In genomic region chr3:88078930-88079329, GRCh38 we compare ENCODE assay signal across 25 cellular contexts. TPM values are rescaled to one million over a fixed set of nuclear protein-coding genes. Genes with fewer than 3 reads are reported as not detected.
DNase-seq lines count a peak whose midpoint lies in the region; ATAC-seq, FAIRE-seq and TF ChIP-seq lines count a peak whose summit lies in the region.
"Had no signal": no experiment of that assay in that cellular context is flagged by ENCODE, and none has a peak within 500 bp of the region (broad histone marks: within the 10 kb centered on the region; RNA-seq: fewer than 3 reads in every experiment).

No MANE protein-coding gene starts in this region.

- no peak overlapping the region for H4K5ac ChIP-seq in IMR-90 (ENCODE audit: low read depth, low read length)

- H3K9me3 ChIP-seq in A549: no peaks in the 10 kb centered on the region
- no peaks in the 10 kb centered on the region for H3K9me3 ChIP-seq in IMR-90 (ENCODE audit: control insufficient read depth, insufficient read depth, low read length)
- H3K9me3 ChIP-seq in K562 (replicated peaks; ENCODE audit: control insufficient read depth, insufficient read depth, low read depth, low read length): no peaks in the 10 kb centered on the region
- H3K9me3 ChIP-seq: BE2C had no signal

- intact Hi-C loops in activated naive CD4-positive, alpha-beta T cell treated with anti-CD3 and anti-CD28 coated beads for 36 hours (cut with micrococcal nuclease): no loop called here
- intact Hi-C loops in IMR-90 (cut with micrococcal nuclease): no loop called here
- intact Hi-C loops in K562 (cut with micrococcal nuclease): no loop called here

- ATAC-seq in A549 (no peak), IMR-90 (ENCODE audit: low read depth) (no peak), K562 (no peak)
- ATAC-seq: GM12878 had no signal

- H3K56ac ChIP-seq in IMR-90 (ENCODE audit: extremely low read depth, insufficient read depth, low read length): no peak overlapping the region

- peaks cover 82% of the 10 kb centered on the region for H3K4me1 Mint-ChIP-seq in activated naive CD4-positive, alpha-beta T cell treated with anti-CD3 and anti-CD28 coated beads, Interleukin-2, amount 50 U/mL, for 24 hours
- H3K4me1 Mint-ChIP-seq in activated naive CD4-positive, alpha-beta T cell treated with anti-CD3 and anti-CD28 coated beads for 36 hours (ENCODE audit: low read depth): peaks cover 52% of the 10 kb centered on the region

- H3K27ac ChIP-seq in A549 (no peak overlapping the region), IMR-90 (ENCODE audit: insufficient read depth, low read length) (no peak overlapping the region), K562 (ENCODE audit: extremely low read depth, low read depth, low read length) (no peak overlapping the region)
- H3K27ac ChIP-seq: 22Rv1, BLaER1, C4-2B had no signal

- H3K9me3 Mint-ChIP-seq in activated naive CD4-positive, alpha-beta T cell treated with anti-CD3 and anti-CD28 coated beads, Interleukin-2, amount 50 U/mL, for 24 hours: no peaks in the 10 kb centered on the region
- no peaks in the 10 kb centered on the region for H3K9me3 Mint-ChIP-seq in activated naive CD4-positive, alpha-beta T cell treated with anti-CD3 and anti-CD28 coated beads for 36 hours
- H3K9me3 Mint-ChIP-seq: CD4-positive, alpha-beta T cell; CD8-positive, alpha-beta memory T cell had no signal

- H3K4me3 Mint-ChIP-seq in activated naive CD4-positive, alpha-beta T cell treated with anti-CD3 and anti-CD28 coated beads, Interleukin-2, amount 50 U/mL, for 24 hours: no peak overlapping the region
- H3K4me3 Mint-ChIP-seq in activated naive CD4-positive, alpha-beta T cell treated with anti-CD3 and anti-CD28 coated beads for 36 hours: no peak overlapping the region
- H3K4me3 Mint-ChIP-seq: CD4-positive, alpha-beta T cell; CD8-positive, alpha-beta memory T cell had no signal

- peaks cover 2% of the 10 kb centered on the region; the same call in 1 of the 2 replicates for H3K9me1 ChIP-seq in IMR-90 (ENCODE audit: insufficient read depth, low read length)
- H3K9me1 ChIP-seq in K562 (ENCODE audit: control insufficient read depth, insufficient read depth, low read length): no peaks in the 10 kb centered on the region

- H3K27me3 Mint-ChIP-seq in activated naive CD4-positive, alpha-beta T cell treated with anti-CD3 and anti-CD28 coated beads, Interleukin-2, amount 50 U/mL, for 24 hours: no peaks in the 10 kb centered on the region
- H3K27me3 Mint-ChIP-seq in activated naive CD4-positive, alpha-beta T cell treated with anti-CD3 and anti-CD28 coated beads for 36 hours (ENCODE audit: low read depth): no peaks in the 10 kb centered on the region
- H3K27me3 Mint-ChIP-seq: CD4-positive, alpha-beta T cell; CD8-positive, alpha-beta memory T cell had no signal

- FAIRE-seq in A549 (lab: Jason Lieb, UNC) (no peak), K562 (lab: Jason Lieb, UNC) (no peak)
- FAIRE-seq: GM12878, GM12892, GM18507 had no signal

- BruUV-seq in IMR-90 (replicated peaks; lab: Mats Ljungman, UMichigan) (no TSS peak), K562 (replicated peaks; lab: Mats Ljungman, UMichigan) (no TSS peak)

- TF ChIP-seq RAD21 in A549 (conservative IDR thresholded peaks at IDR 0.05 in 1 of 2, IDR thresholded peaks at IDR 0.05 in 1 of 2): no peak
- no peak for TF ChIP-seq RAD21 in IMR-90 (IDR thresholded peaks at IDR 0.05; ENCODE audit: low read length)
- TF ChIP-seq RAD21 in K562 (CRISPR knock-in tag; conservative IDR thresholded peaks at IDR 0.05 in 1 of 2, IDR thresholded peaks at IDR 0.05 in 1 of 2): no peak

- H3K4me2 ChIP-seq in A549 (no peak overlapping the region), IMR-90 (ENCODE audit: low read depth, low read length) (no peak overlapping the region), K562 (ENCODE audit: insufficient read depth, low read length) (no peak overlapping the region)
- H3K4me2 ChIP-seq: BLaER1 had no signal

- H3K36me3 ChIP-seq in IMR-90 (ENCODE audit: control insufficient read depth, insufficient read depth, low read length) (no peaks in the 10 kb centered on the region; the same call in 1 of the 2 replicates), K562 (ENCODE audit: control insufficient read depth, insufficient read depth, low read length) (no peaks in the 10 kb centered on the region)
- H3K36me3 ChIP-seq: BE2C had no signal

- H2AFZ ChIP-seq in IMR-90 (replicated peaks; ENCODE audit: low read length, poor library complexity) (no peak overlapping the region), K562 (ENCODE audit: low read depth, low read length) (no peak overlapping the region)

- no peak overlapping the region for H2BK5ac ChIP-seq in IMR-90 (ENCODE audit: low read depth, low read length, poor library complexity, severe bottlenecking)

- TF ChIP-seq CTCF in A549 (IDR thresholded peaks at IDR 0.05) (no peak), IMR-90 (conservative IDR thresholded peaks at IDR 0.05; ENCODE audit: low read depth, low read length) (no peak), K562 (IDR thresholded peaks at IDR 0.05 in 2 of 3, conservative IDR thresholded peaks at IDR 0.05 in 1 of 3; ENCODE audit: insufficient read depth in 2 of 3, low read depth in 1 of 3, low read length in 3 of 3) (no peak)

- CTCF ChIA-PET in activated naive CD4-positive, alpha-beta T cell treated with anti-CD3 and anti-CD28 coated beads for 36 hours (lab: Charles Lee): no interaction called here
- CTCF ChIA-PET in A549 (lab: Yijun Ruan, JAX): interaction anchor here (1.1 kb wide), 1 partner anchor 35 kb away, joined by 4 read pairs; no protein-coding TSS in a partner anchor
- CTCF ChIA-PET in IMR-90 (lab: Yijun Ruan, JAX): interaction anchor here (0.7 kb wide), 1 partner anchor 501 kb away, joined by 3 read pairs; no protein-coding TSS in a partner anchor
- CTCF ChIA-PET in K562 (lab: Yijun Ruan, JAX; ENCODE audit: low intra/inter-chr PET ratio): no interaction called here

- H3K23ac ChIP-seq in IMR-90 (ENCODE audit: low read depth, low read length): no peak overlapping the region

- H3K4me1 ChIP-seq in A549 (no peaks in the 10 kb centered on the region), IMR-90 (ENCODE audit: control insufficient read depth, insufficient read depth, low read length) (peaks cover 3% of the 10 kb centered on the region; the same call in 1 of the 2 replicates), K562 (replicated peaks in 1 of 2; ENCODE audit: control insufficient read depth in 2 of 2, insufficient read depth in 2 of 2, low read length in 2 of 2) (peaks cover 3 to 26% of the 10 kb centered on the region in 2 experiments; a peak in 4 of 5 replicates)
- H3K4me1 ChIP-seq: BE2C, BLaER1 had no signal

- no peaks in the 10 kb centered on the region for H3K27me3 ChIP-seq in IMR-90 (ENCODE audit: control insufficient read depth, insufficient read depth, low read length)
- no peaks in the 10 kb centered on the region for H3K27me3 ChIP-seq in K562 (ENCODE audit: control insufficient read depth in 2 of 2, insufficient read depth in 2 of 2, low read length in 2 of 2)
- H3K27me3 ChIP-seq: BE2C, BLaER1 had no signal

- no peak overlapping the region for H3K14ac ChIP-seq in IMR-90 (replicated peaks; ENCODE audit: low read depth, low read length)

- POLR2A ChIA-PET in A549 (lab: Yijun Ruan, JAX) (no interaction called here), IMR-90 (lab: Charles Lee; ENCODE audit: unreplicated experiment) (no interaction called here), K562 (lab: Yijun Ruan, JAX) (no interaction called here)

- H3K36me3 Mint-ChIP-seq in activated naive CD4-positive, alpha-beta T cell treated with anti-CD3 and anti-CD28 coated beads, Interleukin-2, amount 50 U/mL, for 24 hours: peaks cover 5% of the 10 kb centered on the region
- H3K36me3 Mint-ChIP-seq in activated naive CD4-positive, alpha-beta T cell treated with anti-CD3 and anti-CD28 coated beads for 36 hours (ENCODE audit: low read depth): peaks cover 11% of the 10 kb centered on the region

- TF ChIP-seq POLR2A in A549 (IDR thresholded peaks at IDR 0.05; ENCODE audit: low read length): no peak
- TF ChIP-seq POLR2A in IMR-90 (IDR thresholded peaks at IDR 0.05; ENCODE audit: low read depth, low read length): no peak
- TF ChIP-seq POLR2A in K562 (conservative IDR thresholded peaks at IDR 0.05): no peak

- H3K18ac ChIP-seq in IMR-90 (ENCODE audit: low read depth, low read length): no peak overlapping the region

- H3K4ac ChIP-seq in IMR-90 (ENCODE audit: low read depth, low read length): no peak overlapping the region

- H2BK15ac ChIP-seq in IMR-90 (ENCODE audit: low read depth, low read length): no peak overlapping the region

- DNase-seq in activated naive CD4-positive, alpha-beta T cell treated with anti-CD3 and anti-CD28 coated beads for 36 hours: no peak
- no peak for DNase-seq in A549 (ENCODE audit: low read depth in 1 of 2, low spot score in 1 of 2)
- no peak for DNase-seq in IMR-90
- no peak for DNase-seq in K562 (ENCODE audit: extremely low read depth in 1 of 4, low spot score in 3 of 4)
- DNase-seq in NCI-H187 treated with DMSO at 0.1 percent for 48 hours (lab: John Stamatoyannopoulos, UW): no peak
- DNase-seq in C1 segment of cervical spinal cord (lab: John Stamatoyannopoulos, UW): no peak
- DNase-seq: ACHN; BE2C; CD4-positive, alpha-beta T cell; CD8-positive, alpha-beta memory T cell; COR-L47; DMS 273 treated with DMSO at 0.1 percent for 48 hours; DMS153; DMS53; DMS79; DND-41; EL; GDM1 had no signal

- no peak overlapping the region for H2BK120ac ChIP-seq in IMR-90 (ENCODE audit: low read depth, low read length)

- no peak for TF ChIP-seq EP300 in A549 (IDR thresholded peaks at IDR 0.05)
- no peak for TF ChIP-seq EP300 in K562 (IDR thresholded peaks at IDR 0.05; ENCODE audit: low read length)

- dilution Hi-C loops in IMR-90 (cut with HindIII; ENCODE audit: low sequenced_read_pairs, unreplicated experiment): no loop called here

- H3K79me1 ChIP-seq in IMR-90 (ENCODE audit: low read depth in 1 of 2, low read length in 2 of 2): peaks cover 8 to 41% of the 10 kb centered on the region in 2 experiments

- H3K9ac ChIP-seq in IMR-90 (ENCODE audit: low read depth, low read length): no peak overlapping the region
- no peak overlapping the region for H3K9ac ChIP-seq in K562 (ENCODE audit: insufficient read depth in 1 of 2, low read depth in 2 of 2, low read length in 2 of 2)
- H3K9ac ChIP-seq: BLaER1 had no signal

- no peak overlapping the region for H2AK9ac ChIP-seq in IMR-90 (replicated peaks; ENCODE audit: low read depth, low read length, poor library complexity)

- in situ Hi-C loops in IMR-90 (cut with MboI; ENCODE audit: low sequenced_read_pairs): no loop called here
- in situ Hi-C loops in K562 (cut with MboI): no loop called here

- H3K4me3 ChIP-seq in A549: no peak overlapping the region
- no peak overlapping the region for H3K4me3 ChIP-seq in IMR-90 (ENCODE audit: insufficient read depth, low read depth, low read length)
- H3K4me3 ChIP-seq in K562: no peak overlapping the region
- H3K4me3 ChIP-seq: BLaER1, GM12878 had no signal

- H4K20me1 ChIP-seq in IMR-90 (ENCODE audit: insufficient read depth, low read length) (peaks cover 37% of the 10 kb centered on the region), K562 (replicated peaks; ENCODE audit: control insufficient read depth, insufficient read depth, low read length) (no peaks in the 10 kb centered on the region; the same call in 1 of the 2 replicates)

- no peak overlapping the region for H4K8ac ChIP-seq in IMR-90 (ENCODE audit: low read depth in 2 of 2, low read length in 2 of 2)

- H4K91ac ChIP-seq in IMR-90 (ENCODE audit: insufficient read depth, low read depth, low read length): no peak overlapping the region

- peaks cover 92% of the 10 kb centered on the region for H3K79me2 ChIP-seq in K562 (ENCODE audit: control insufficient read depth, insufficient read depth, low read length)

- 96% methylated on average over 3 of the region's 3 CpGs for WGBS in A549 (ENCODE audit: missing lambda C conversion rate)
- WGBS in IMR-90 (ENCODE audit: extremely low coverage in 2 of 2, insufficient read length in 1 of 2), 2 experiments: no CpG with 5 or more reads among the region's 3 CpGs
- 87% methylated on average over 3 of the region's 3 CpGs for WGBS in K562 (ENCODE audit: insufficient coverage, low coverage, missing lambda C conversion rate)

- H3K27ac Mint-ChIP-seq in activated naive CD4-positive, alpha-beta T cell treated with anti-CD3 and anti-CD28 coated beads, Interleukin-2, amount 50 U/mL, for 24 hours: peak overlapping the region; percentile 11
- H3K27ac Mint-ChIP-seq in activated naive CD4-positive, alpha-beta T cell treated with anti-CD3 and anti-CD28 coated beads for 36 hours: no peak overlapping the region
- H3K27ac Mint-ChIP-seq: CD4-positive, alpha-beta T cell had no signal

- no peak overlapping the region for H2AK5ac ChIP-seq in IMR-90 (ENCODE audit: low read depth, low read length)

- no peak overlapping the region for H2BK20ac ChIP-seq in IMR-90 (ENCODE audit: low read depth, low read length)

RNA-seq across cellular contexts. Expression of gene ZNF654, which starts 19.9 kb away (rescaled TPM):
- total RNA-seq in activated naive CD4-positive, alpha-beta T cell treated with anti-CD3 and anti-CD28 coated beads for 36 hours: 10 to 100 TPM; 17.8 to 18.8 TPM
- 4.4 and 5.4 TPM in 2 replicates for polyA plus RNA-seq in A549 (2011; rRNA removed)
- 0.70 and 0.97 TPM in 2 replicates for polyA plus RNA-seq in A549 (2012; cell fraction: cytosol; rRNA removed)
- polyA plus RNA-seq in A549 (2012; cell fraction: nucleus; rRNA removed): 0.86 and 1.1 TPM in 2 replicates
- 3.1 to 3.5 TPM (median 3.2 TPM) in 3 replicates for polyA plus RNA-seq in A549 (2017; fragmentation: RNase III; extraction: RNeasy Plus Mini Kit Qiagen cat#74134 plus additional on column Dnase treatment)
- 2.9 and 3.9 TPM in 2 replicates for polyA minus RNA-seq in A549 (2011; rRNA and poly(A)+ RNA removed)
- 11.5 and 21.1 TPM in 2 replicates for total RNA-seq in IMR-90 (2012; rRNA removed)
- 2.3 and 3.3 TPM in 2 replicates for polyA plus RNA-seq in IMR-90 (2012; rRNA removed)
- polyA plus RNA-seq in IMR-90 (2012; cell fraction: cytosol; rRNA removed): 1.3 and 1.9 TPM in 2 replicates
- 0.99 and 4.7 TPM in 2 replicates for polyA plus RNA-seq in IMR-90 (2012; cell fraction: nucleus; rRNA removed; ENCODE audit: low replicate concordance)
- 7.0 and 28.2 TPM in 2 replicates for total RNA-seq in K562 (2011; cell fraction: chromatin; rRNA removed; ENCODE audit: low replicate concordance)
- 5.8 and 6.4 TPM in 2 replicates for total RNA-seq in K562 (2011; cell fraction: nucleolus; rRNA removed)
- 6.7 and 12.7 TPM in 2 replicates for total RNA-seq in K562 (2011; cell fraction: nucleoplasm; rRNA removed)
- total RNA-seq in K562 (2014; rRNA removed): 2.5 and 3.6 TPM in 2 replicates
- 6.8 and 7.4 TPM in 2 replicates for total RNA-seq in K562 (2014; rRNA removed; fragmentation: Illumina TruSeq; extraction: Trizol)
- 8.4 and 8.6 TPM in 2 replicates for total RNA-seq in K562 (2015; rRNA removed; fragmentation: Illumina TruSeq; extraction: Trizol)
- total RNA-seq in K562 (2021): 5.1 and 6.8 TPM in 2 replicates
- 4.1 and 5.1 TPM in 2 replicates for polyA plus RNA-seq in K562 (2011; rRNA removed)
- 0.63 and 2.8 TPM in 2 replicates for polyA plus RNA-seq in K562 (2011; cell fraction: cytosol; rRNA removed)
- polyA plus RNA-seq in K562 (2011; cell fraction: nucleus; rRNA removed): 4.8 and 6.1 TPM in 2 replicates
- polyA plus RNA-seq in K562 (2012): 5.1 and 5.3 TPM in 2 replicates
- polyA plus RNA-seq in K562 (2014; fragmentation: Illumina TruSeq; extraction: Trizol): 4.2 and 6.2 TPM in 2 replicates
- 1 to 10 TPM; 2.4 to 2.5 TPM for polyA plus RNA-seq in K562 (2014; fragmentation: Nextera tagmentation; extraction: Ambion mirVana)
- polyA plus RNA-seq in K562 (2014; rRNA removed): 2.1 and 4.2 TPM in 2 replicates
- 9.6 and 12.0 TPM in 2 replicates for polyA minus RNA-seq in K562 (2011; rRNA and poly(A)+ RNA removed)
- 3.8 and 7.1 TPM in 2 replicates for polyA minus RNA-seq in K562 (2011; cell fraction: cytosol; rRNA and poly(A)+ RNA removed)
- 10.6 and 19.0 TPM in 2 replicates for polyA minus RNA-seq in K562 (2011; cell fraction: nucleus; rRNA and poly(A)+ RNA removed)

RNA-seq across cellular contexts. Expression of gene CGGBP1, which starts 20.1 kb away (rescaled TPM):
- total RNA-seq in activated naive CD4-positive, alpha-beta T cell treated with anti-CD3 and anti-CD28 coated beads for 36 hours: 10 to 100 TPM; 91.9 to 94.0 TPM
- polyA plus RNA-seq in A549 (2011; rRNA removed): 136 and 141 TPM in 2 replicates
- 31.9 and 36.6 TPM in 2 replicates for polyA plus RNA-seq in A549 (2012; cell fraction: cytosol; rRNA removed)
- 13.3 and 16.2 TPM in 2 replicates for polyA plus RNA-seq in A549 (2012; cell fraction: nucleus; rRNA removed)
- 40.4 to 44.5 TPM (median 43.8 TPM) in 3 replicates for polyA plus RNA-seq in A549 (2017; fragmentation: RNase III; extraction: RNeasy Plus Mini Kit Qiagen cat#74134 plus additional on column Dnase treatment)
- 78.4 and 81.1 TPM in 2 replicates for polyA minus RNA-seq in A549 (2011; rRNA and poly(A)+ RNA removed)
- 37.8 and 42.1 TPM in 2 replicates for total RNA-seq in IMR-90 (2012; rRNA removed)
- polyA plus RNA-seq in IMR-90 (2012; rRNA removed): 45.5 and 47.7 TPM in 2 replicates
- 14.8 and 31.7 TPM in 2 replicates for polyA plus RNA-seq in IMR-90 (2012; cell fraction: cytosol; rRNA removed)
- 11.5 and 99.1 TPM in 2 replicates for polyA plus RNA-seq in IMR-90 (2012; cell fraction: nucleus; rRNA removed; ENCODE audit: low replicate concordance)
- 27.8 and 66.6 TPM in 2 replicates for total RNA-seq in K562 (2011; cell fraction: chromatin; rRNA removed; ENCODE audit: low replicate concordance)
- total RNA-seq in K562 (2011; cell fraction: nucleolus; rRNA removed): 13.7 and 18.7 TPM in 2 replicates
- total RNA-seq in K562 (2011; cell fraction: nucleoplasm; rRNA removed): 36.2 and 39.1 TPM in 2 replicates
- 14.4 and 18.0 TPM in 2 replicates for total RNA-seq in K562 (2014; rRNA removed)
- 37.8 and 46.5 TPM in 2 replicates for total RNA-seq in K562 (2014; rRNA removed; fragmentation: Illumina TruSeq; extraction: Trizol)
- 38.2 and 43.2 TPM in 2 replicates for total RNA-seq in K562 (2015; rRNA removed; fragmentation: Illumina TruSeq; extraction: Trizol)
- total RNA-seq in K562 (2021): 37.9 and 39.2 TPM in 2 replicates
- 43.2 and 46.5 TPM in 2 replicates for polyA plus RNA-seq in K562 (2011; rRNA removed)
- 14.0 and 19.7 TPM in 2 replicates for polyA plus RNA-seq in K562 (2011; cell fraction: cytosol; rRNA removed)
- polyA plus RNA-seq in K562 (2011; cell fraction: nucleus; rRNA removed): 59.2 and 66.8 TPM in 2 replicates
- polyA plus RNA-seq in K562 (2012): 35.4 and 41.1 TPM in 2 replicates
- polyA plus RNA-seq in K562 (2014; fragmentation: Illumina TruSeq; extraction: Trizol): 41.2 and 47.8 TPM in 2 replicates
- polyA plus RNA-seq in K562 (2014; fragmentation: Nextera tagmentation; extraction: Ambion mirVana): 10 to 100 TPM; 26.6 to 35.8 TPM
- polyA plus RNA-seq in K562 (2014; rRNA removed): 24.9 and 29.4 TPM in 2 replicates
- 68.4 and 74.6 TPM in 2 replicates for polyA minus RNA-seq in K562 (2011; rRNA and poly(A)+ RNA removed)
- polyA minus RNA-seq in K562 (2011; cell fraction: cytosol; rRNA and poly(A)+ RNA removed): 18.3 and 26.2 TPM in 2 replicates
- polyA minus RNA-seq in K562 (2011; cell fraction: nucleus; rRNA and poly(A)+ RNA removed): 25.6 and 57.9 TPM in 2 replicates

Comparison
In these comparisons a context has a peak if more than half of its experiments do, and no peak if none do; other contexts are left out.
1. CTCF ChIA-PET loops: an anchor here in A549 (1.1 kb wide) and IMR-90 (0.7 kb wide); none called in activated naive CD4-positive, alpha-beta T cell treated with anti-CD3 and anti-CD28 coated beads for 36 hours and K562.